In the genomic region with DNA sequence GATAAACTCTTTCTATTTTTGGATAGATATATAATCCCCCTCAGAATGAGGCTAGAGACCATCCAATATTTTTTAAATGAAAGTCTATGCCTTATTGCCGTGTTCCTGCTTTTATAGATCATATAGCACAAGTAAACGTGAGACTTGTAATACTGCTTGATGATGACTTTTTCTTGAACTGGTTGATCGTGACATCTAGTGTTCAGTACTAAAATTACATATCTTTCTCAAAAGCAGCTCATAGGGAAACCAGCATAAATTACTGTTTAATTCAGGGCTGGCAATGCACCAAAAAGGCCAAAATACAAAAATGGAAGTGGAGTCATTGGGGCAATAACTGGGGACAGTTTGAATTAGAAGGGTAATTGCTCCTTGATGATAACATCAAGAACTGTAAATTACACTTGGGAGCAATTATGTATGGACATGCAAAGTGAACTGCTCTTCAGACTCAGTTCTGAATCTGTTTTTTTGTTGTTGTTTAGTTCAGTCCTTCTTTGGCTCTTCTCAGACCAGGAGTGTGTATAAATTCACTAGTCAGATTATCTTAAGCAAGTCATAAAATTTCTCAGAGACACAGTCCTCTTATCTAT, we compare ENCODE assay signal across 8 cellular contexts.
DNase-seq lines count a peak whose midpoint lies in the region; ATAC-seq and TF ChIP-seq lines count a peak whose summit lies in the region.

No MANE protein-coding gene starts in this region.

- TF ChIP-seq CTCF in AG09309 (IDR thresholded peaks at IDR 0.05; ENCODE audit: control insufficient read depth, insufficient read depth, low read depth, low read length, missing control alignments) (peak; percentile 43), H9 (conservative IDR thresholded peaks at IDR 0.05) (peak; percentile 72), lower lobe of right lung (IDR thresholded peaks at IDR 0.05) (peak; percentile 62)

- no peaks in the 10 kb centered on the region for H3K79me2 ChIP-seq in H9 (ENCODE audit: insufficient read depth, low read length)

- H2BK20ac ChIP-seq in H9 (ENCODE audit: low read depth, low read length, poor library complexity, severe bottlenecking), result no peak overlapping the region

- H3K4me1 ChIP-seq in H9 (ENCODE audit: insufficient read depth, low read length), result no peaks in the 10 kb centered on the region
- peaks cover 20% of the 10 kb centered on the region for H3K4me1 ChIP-seq in lower lobe of right lung

- no peak overlapping the region for H3K27ac Mint-ChIP-seq in H9

- ATAC-seq in lower lobe of right lung (peak in 1 of 2 donors; percentile 48), GM21423 (IDR thresholded peaks at IDR 0.05; ENCODE audit: unreplicated experiment) (no peak)

- H3K4me3 ChIP-seq in AG09309 (ENCODE audit: control insufficient read depth, low read depth, low read length) (no peak overlapping the region), lower lobe of right lung (no peak overlapping the region)

- H2AK5ac ChIP-seq in H9 (ENCODE audit: insufficient read length, low read length), result no peak overlapping the region

- H3K27me3 Mint-ChIP-seq in H9 (ENCODE audit: low read depth), result peaks cover 3% of the 10 kb centered on the region

- H3K14ac ChIP-seq in H9 (ENCODE audit: insufficient read depth, low read length), result no peak overlapping the region

- H2BK5ac ChIP-seq in H9 (ENCODE audit: insufficient read length, low read length), result no peak overlapping the region

- no peak overlapping the region for H3K4ac ChIP-seq in H9 (ENCODE audit: low read depth, low read length)

- H2BK120ac ChIP-seq in H9 (ENCODE audit: low read depth, low read length, poor library complexity, severe bottlenecking), result no peak overlapping the region

- H3K9me3 Mint-ChIP-seq in H9, result no peaks in the 10 kb centered on the region

- H3K79me1 ChIP-seq in H9 (ENCODE audit: insufficient read depth, low read depth, low read length, poor library complexity, severe bottlenecking), result no peaks in the 10 kb centered on the region

- H4K20me1 ChIP-seq in H9 (ENCODE audit: control insufficient read depth, insufficient read depth, insufficient read length), result no peaks in the 10 kb centered on the region

- no CpG with 5 or more reads among the region's 3 CpGs for WGBS in H9 (ENCODE audit: extremely low coverage, insufficient read length, low lambda C conversion rate)

- H4K91ac ChIP-seq in H9 (ENCODE audit: insufficient read length, low read depth, low read length), result no peak overlapping the region

- H3K9me3 ChIP-seq in H9 (ENCODE audit: control insufficient read depth, low read depth, low read length) (no peaks in the 10 kb centered on the region), lower lobe of right lung (no peaks in the 10 kb centered on the region)

- no peak overlapping the region for H3K18ac ChIP-seq in H9 (ENCODE audit: insufficient read length, low read depth, low read length)

- no peak overlapping the region for H3K23ac ChIP-seq in H9 (ENCODE audit: insufficient read length, low read depth, low read length)

- H3K36me3 ChIP-seq in lower lobe of right lung, result no peaks in the 10 kb centered on the region

- intact Hi-C loops in lower lobe of right lung (cut with DNase I), result loop anchor here (5.0 to 10.0 kb wide), 2 partner anchors 53 to 326 kb away; a partner anchor contains a TSS

- no peaks in the 10 kb centered on the region for H3K23me2 ChIP-seq in H9 (ENCODE audit: insufficient read length, low read depth, low read length, poor library complexity, severe bottlenecking)

- no peak overlapping the region for H3K4me2 ChIP-seq in H9 (ENCODE audit: insufficient read depth, insufficient read length, low read length)

- DNase-seq in AG09309 (ENCODE audit: low read depth) (peak; percentile 51), H9 (no peak), NCI-H69 (lab: John Stamatoyannopoulos, UW) (peak; percentile 28), lower lobe of right lung (no peak), activated gamma-delta T cell (lab: John Stamatoyannopoulos, UW) (no peak), ecto neural progenitor cell (ENCODE audit: low spot score) (no peak)
- DNase-seq in central memory CD4-positive, alpha-beta T cell, result peak; percentile 12

- peaks cover 17 to 18% of the 10 kb centered on the region in 2 experiments for H3K4me1 Mint-ChIP-seq in H9

- no peak overlapping the region for H4K5ac ChIP-seq in H9 (ENCODE audit: insufficient read length, low read depth, low read length)

- no peak overlapping the region for H4K8ac ChIP-seq in H9 (replicated peaks; ENCODE audit: insufficient read length, low read depth, low read length)

- no peak overlapping the region for H3K4me3 Mint-ChIP-seq in H9

- H3K27ac ChIP-seq in H9 (ENCODE audit: insufficient read length, low read depth, low read length), result no peak overlapping the region
- no peak overlapping the region for H3K27ac ChIP-seq in lower lobe of right lung

- no peak overlapping the region for H2BK12ac ChIP-seq in H9 (ENCODE audit: insufficient read length, low read depth, low read length)

- no peak overlapping the region for H3K9ac ChIP-seq in H9 (ENCODE audit: extremely low read depth, insufficient read length, low read length)

- H3K27me3 ChIP-seq in H9 (ENCODE audit: insufficient read depth, low read length) (no peaks in the 10 kb centered on the region), lower lobe of right lung (ENCODE audit: low read depth) (no peaks in the 10 kb centered on the region)

- peaks cover 0 to 3% (median 3%) of the 10 kb centered on the region in 3 experiments; a peak in 2 of 7 replicates for H3K36me3 Mint-ChIP-seq in H9 (ENCODE audit: insufficient read depth in 1 of 3, low read depth in 3 of 3)

- H2BK15ac ChIP-seq in H9 (ENCODE audit: low read depth, low read length), result no peak overlapping the region

- no peak overlapping the region for H3T11ph ChIP-seq in H9 (ENCODE audit: low read length)

- H3K56ac ChIP-seq in H9 (ENCODE audit: insufficient read length, low read depth, low read length), result no peak overlapping the region

- H2AFZ ChIP-seq in H9 (ENCODE audit: low read length), result no peak overlapping the region

Comparison
In these comparisons a context has a peak if more than half of its experiments do, and no peak if none do; other contexts are left out.
1. DNase-seq: peak in AG09309 (single experiment), NCI-H69 (single experiment) and central memory CD4-positive, alpha-beta T cell (single experiment); none in H9 (single experiment), lower lobe of right lung (single experiment), activated gamma-delta T cell (single experiment) and ecto neural progenitor cell (single experiment).
2. Peak in every context shown above with its lines, with median percentiles within 50 percentile points of each other: CTCF ChIP-seq.